Comparison of ENCODE assay signal across 29 cellular contexts in the genomic region with DNA sequence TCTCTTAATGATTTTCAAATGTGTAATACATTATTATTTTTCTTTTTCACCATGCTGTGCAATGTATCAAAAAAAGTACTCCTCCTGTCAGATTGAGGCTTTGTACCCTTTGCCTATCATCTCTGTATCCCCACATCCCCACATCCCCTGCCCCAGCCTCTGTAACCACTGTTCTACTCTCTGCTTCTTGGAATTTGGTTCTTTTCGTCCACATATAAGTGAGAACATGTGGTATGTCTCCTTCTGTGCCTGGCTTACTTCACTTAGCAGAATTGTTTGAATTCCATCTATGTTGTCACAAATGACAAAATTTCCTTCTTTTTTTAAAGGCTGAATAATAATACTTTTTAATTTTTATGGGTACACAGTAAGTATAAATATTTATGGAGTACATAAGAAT.
"Had no signal": no experiment of that assay in that cellular context is flagged by ENCODE, and none has a peak within 500 bp of the region (broad histone marks: within the 10 kb centered on the region; RNA-seq: fewer than 3 reads in every experiment).

No MANE protein-coding gene starts in this region.

- H3K27ac Mint-ChIP-seq: dendritic cell treated with granulocyte-macrophage colony-stimulating factor and Interleukin-4, amounts not matched to agents 40 ng/mL and 50 ng/mL, for 4 days; mesothelial cell of epicardium; naive B cell; natural killer cell treated with Interleukin-12 subunit alpha and Interleukin-12 subunit beta and Interleukin-15 and Interleukin-18, amount 100 ng/mL, for 72 hours; neural progenitor cell; progenitor cell of endocrine pancreas; stimulated activated naive CD8-positive, alpha-beta T cell treated with anti-CD3 and anti-CD28 coated beads, Interleukin-15, amount 100 ng/mL, for 72 hours had no signal

- H3K4me3 ChIP-seq: colonic mucosa, esophagus muscularis mucosa, gastrocnemius medialis, hepatocyte, mucosa of descending colon, neural progenitor cell, right lobe of liver, smooth muscle cell, thyroid gland, vagina had no signal

- H3K27me3 Mint-ChIP-seq: dendritic cell treated with granulocyte-macrophage colony-stimulating factor and Interleukin-4, amounts not matched to agents 40 ng/mL and 50 ng/mL, for 4 days; naive B cell; natural killer cell treated with Interleukin-12 subunit alpha and Interleukin-12 subunit beta and Interleukin-15 and Interleukin-18, amount 100 ng/mL, for 72 hours; progenitor cell of endocrine pancreas; stimulated activated naive CD8-positive, alpha-beta T cell treated with anti-CD3 and anti-CD28 coated beads, Interleukin-15, amount 100 ng/mL, for 72 hours had no signal

- ATAC-seq: gastrocnemius medialis; left lobe of liver; mucosa of descending colon; natural killer cell treated with Interleukin-12 subunit alpha and Interleukin-12 subunit beta and Interleukin-15 and Interleukin-18, amount 100 ng/mL, for 72 hours; right lobe of liver; stimulated activated naive CD8-positive, alpha-beta T cell treated with anti-CD3 and anti-CD28 coated beads, Interleukin-15, amount 100 ng/mL, for 72 hours had no signal

- H3K9ac ChIP-seq: neural progenitor cell, parathyroid adenoma had no signal

- H3K36me3 ChIP-seq: colonic mucosa, gastrocnemius medialis, neural progenitor cell, right lobe of liver, thyroid gland had no signal

- H2AFZ ChIP-seq: hepatocyte, neural progenitor cell, parathyroid adenoma had no signal

- H3K27ac ChIP-seq: colonic mucosa, esophagus muscularis mucosa, gastrocnemius medialis, hepatocyte, neural progenitor cell, parathyroid adenoma, right lobe of liver, thyroid gland, vagina had no signal

- H3K4me1 ChIP-seq: colonic mucosa, neural progenitor cell, parathyroid adenoma, right lobe of liver, thyroid gland, vagina had no signal

- DNase-seq: colonic mucosa; effector memory CD4-positive, alpha-beta T cell; foreskin fibroblast; gastrocnemius medialis; head of caudate nucleus; kidney; mesenchymal stem cell; mucosa of descending colon; naive B cell; right lobe of liver; stimulated activated CD4-positive, alpha-beta T cell treated with anti-CD3 and anti-CD28 coated beads, Interleukin-12 subunit alpha, Interleukin-12 subunit beta, amount 100 ng/mL, for 4 hours; stimulated activated CD4-positive, alpha-beta T cell treated with anti-CD3 and anti-CD28 coated beads, Interleukin-1b, Interleukin-23, amount 100 ng/mL, for 48 hours; stimulated activated CD4-positive, alpha-beta T cell treated with anti-CD3 and anti-CD28 coated beads, Interleukin-4, amount 100 ng/mL, for 1 hour; stimulated activated CD8-positive, alpha-beta memory T cell treated with anti-CD3 and anti-CD28 coated beads, Interleukin-4, amount 100 ng/mL, for 48 hours; stimulated activated naive CD4-positive, alpha-beta T cell; stimulated activated naive CD8-positive, alpha-beta T cell treated with anti-CD3 and anti-CD28 coated beads, Interleukin-15, amount 100 ng/mL, for 72 hours; thyroid gland; trophoblast cell had no signal

- H3K4me1 Mint-ChIP-seq: mesothelial cell of epicardium, neural progenitor cell had no signal

- H3K9me3 Mint-ChIP-seq: dendritic cell treated with granulocyte-macrophage colony-stimulating factor and Interleukin-4, amounts not matched to agents 40 ng/mL and 50 ng/mL, for 4 days; mesothelial cell of epicardium; naive B cell; natural killer cell treated with Interleukin-12 subunit alpha and Interleukin-12 subunit beta and Interleukin-15 and Interleukin-18, amount 100 ng/mL, for 72 hours; neural progenitor cell; stimulated activated naive CD8-positive, alpha-beta T cell treated with anti-CD3 and anti-CD28 coated beads, Interleukin-15, amount 100 ng/mL, for 72 hours had no signal

- H3K36me3 Mint-ChIP-seq: natural killer cell treated with Interleukin-12 subunit alpha and Interleukin-12 subunit beta and Interleukin-15 and Interleukin-18, amount 100 ng/mL, for 72 hours had no signal

- H3K9me3 ChIP-seq: colonic mucosa, esophagus muscularis mucosa, gastrocnemius medialis, mucosa of descending colon, right lobe of liver, thyroid gland, vagina had no signal

- H3K4me3 Mint-ChIP-seq: dendritic cell treated with granulocyte-macrophage colony-stimulating factor and Interleukin-4, amounts not matched to agents 40 ng/mL and 50 ng/mL, for 4 days; mesothelial cell of epicardium; naive B cell; natural killer cell treated with Interleukin-12 subunit alpha and Interleukin-12 subunit beta and Interleukin-15 and Interleukin-18, amount 100 ng/mL, for 72 hours; neural progenitor cell; stimulated activated naive CD8-positive, alpha-beta T cell treated with anti-CD3 and anti-CD28 coated beads, Interleukin-15, amount 100 ng/mL, for 72 hours had no signal

- H3K4me2 ChIP-seq: hepatocyte, neural progenitor cell, smooth muscle cell had no signal

- H3K27me3 ChIP-seq: colonic mucosa, esophagus muscularis mucosa, gastrocnemius medialis, hepatocyte, neural progenitor cell, right lobe of liver, thyroid gland, vagina had no signal
